In the genomic region with DNA sequence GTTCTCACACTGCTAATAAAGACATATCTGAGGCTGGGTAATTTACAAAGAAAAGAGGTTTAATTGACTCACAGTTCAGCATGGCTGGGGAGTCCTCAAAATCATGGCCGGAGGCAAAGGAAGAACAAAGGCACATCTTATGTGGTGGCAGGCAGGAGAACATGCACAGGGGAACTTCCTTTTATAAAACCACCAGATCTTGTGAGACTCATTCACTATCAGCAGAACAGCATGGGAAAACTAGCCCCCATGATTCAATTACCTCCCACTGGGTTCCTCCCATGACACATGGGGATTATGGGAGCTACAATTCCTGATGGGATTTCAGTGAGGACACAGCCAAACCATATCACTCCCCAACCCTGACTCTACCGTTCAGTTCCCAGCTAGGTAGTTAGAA, we compare ENCODE assay signal across 17 cellular contexts.
"Had no signal": no experiment of that assay in that cellular context is flagged by ENCODE, and none has a peak within 500 bp of the region (broad histone marks: within the 10 kb centered on the region; RNA-seq: fewer than 3 reads in every experiment).

No MANE protein-coding gene starts in this region.

- DNase-seq: activated CD4-positive, alpha-beta T cell treated with anti-CD3 and anti-CD28 coated beads, Interleukin-2, amount 10 ng/mL, durations not matched to agents 24 days and 14 days; activated CD8-positive, alpha-beta T cell treated with anti-CD3 and anti-CD28 coated beads for 36 hours; activated naive CD4-positive, alpha-beta T cell treated with Interleukin-2 at 50 U/mL for 16 hours; activated naive CD8-positive, alpha-beta T cell treated with anti-CD3 and anti-CD28 coated beads, Interleukin-2, amount 10 ng/mL, durations not matched to agents 7 days and 5 days; activated T-cell treated with anti-CD3 and anti-CD28 coated beads, Interleukin-2, amount 50 U/mL, for 1 hour; anterior cingulate cortex; brain microvascular endothelial cell; central memory CD4-positive, alpha-beta T cell; dorsolateral prefrontal cortex; head of caudate nucleus; kidney; left lung; mammary epithelial cell; naive B cell; stimulated activated CD4-positive, alpha-beta T cell treated with anti-CD3 and anti-CD28 coated beads, Interleukin-2, amount 100 ng/mL, for 24 hours; stimulated activated naive CD4-positive, alpha-beta T cell treated with Interleukin-2 at 50 U/mL for 16 hours; thyroid gland had no signal
